1 cellular context compared by ENCODE assay signal in the genomic region with DNA sequence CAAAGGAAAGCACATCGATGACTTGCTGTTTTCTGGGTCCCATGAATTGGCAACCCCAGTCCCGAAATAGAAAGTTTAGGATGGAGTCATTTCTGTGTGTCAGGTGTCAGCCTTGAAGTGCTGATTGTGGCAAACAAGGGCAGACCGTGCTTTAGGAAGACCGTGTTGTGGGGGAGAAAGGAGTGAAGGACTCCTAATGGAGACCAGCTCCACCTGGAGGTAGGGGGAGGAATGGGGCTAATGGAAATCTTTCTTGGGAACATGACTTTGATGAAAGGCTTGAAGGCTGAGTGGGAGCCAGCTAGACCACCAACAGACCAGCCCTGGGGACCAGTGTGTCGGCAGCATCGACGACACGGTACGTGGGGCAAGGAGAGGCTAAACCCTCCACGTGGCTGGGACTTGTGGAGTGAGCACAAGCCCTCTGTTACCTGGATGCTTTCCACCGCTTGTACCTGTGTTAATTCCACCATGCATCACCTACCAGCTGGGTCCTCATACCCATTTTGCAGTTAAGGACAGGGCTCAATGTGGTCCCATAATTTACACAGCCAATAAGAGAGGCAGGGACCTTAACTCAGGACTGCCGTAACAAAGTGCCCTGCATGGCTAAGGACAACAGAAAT.
TF ChIP-seq lines count a peak whose summit lies in the region.

No MANE protein-coding gene starts in this region.

TF ChIP-seq in HepG2, 621 proteins besides CTCF, POLR2A, EP300 and RAD21 (continued from another document and continues in another):
- TF ChIP-seq, protein P1, sequence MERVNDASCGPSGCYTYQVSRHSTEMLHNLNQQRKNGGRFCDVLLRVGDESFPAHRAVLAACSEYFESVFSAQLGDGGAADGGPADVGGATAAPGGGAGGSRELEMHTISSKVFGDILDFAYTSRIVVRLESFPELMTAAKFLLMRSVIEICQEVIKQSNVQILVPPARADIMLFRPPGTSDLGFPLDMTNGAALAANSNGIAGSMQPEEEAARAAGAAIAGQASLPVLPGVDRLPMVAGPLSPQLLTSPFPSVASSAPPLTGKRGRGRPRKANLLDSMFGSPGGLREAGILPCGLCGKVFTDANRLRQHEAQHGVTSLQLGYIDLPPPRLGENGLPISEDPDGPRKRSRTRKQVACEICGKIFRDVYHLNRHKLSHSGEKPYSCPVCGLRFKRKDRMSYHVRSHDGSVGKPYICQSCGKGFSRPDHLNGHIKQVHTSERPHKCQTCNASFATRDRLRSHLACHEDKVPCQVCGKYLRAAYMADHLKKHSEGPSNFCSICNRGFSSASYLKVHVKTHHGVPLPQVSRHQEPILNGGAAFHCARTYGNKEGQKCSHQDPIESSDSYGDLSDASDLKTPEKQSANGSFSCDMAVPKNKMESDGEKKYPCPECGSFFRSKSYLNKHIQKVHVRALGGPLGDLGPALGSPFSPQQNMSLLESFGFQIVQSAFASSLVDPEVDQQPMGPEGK (CRISPR knock-in tag; IDR thresholded peaks at IDR 0.05), result peak; percentile 37; the same call in 1 of the 2 replicates
- no peak for TF ChIP-seq MAX (IDR thresholded peaks at IDR 0.05)
- TF ChIP-seq CREM (IDR thresholded peaks at IDR 0.05), result no peak
- no peak for TF ChIP-seq CREM (CRISPR knock-in tag; IDR thresholded peaks at IDR 0.05)
- no peak for TF ChIP-seq ZFP62 (CRISPR knock-in tag; IDR thresholded peaks at IDR 0.05)
- TF ChIP-seq ZNF605 (CRISPR knock-in tag; IDR thresholded peaks at IDR 0.05), result no peak
- 0 out of 2 replicates have a peak, but pooled peaks have one; percentile 7 for TF ChIP-seq CEBPG (CRISPR knock-in tag; IDR thresholded peaks at IDR 0.05)
- TF ChIP-seq IRX3 (CRISPR knock-in tag; IDR thresholded peaks at IDR 0.05; ENCODE audit: borderline replicate concordance, low read depth), result no peak
- TF ChIP-seq ZZZ3 (CRISPR knock-in tag; IDR thresholded peaks at IDR 0.05; ENCODE audit: borderline replicate concordance), result peak; percentile 27; the same call in 1 of the 2 replicates
- 0 out of 2 replicates have a peak, but pooled peaks have one; percentile 38 for TF ChIP-seq TRIM24 (CRISPR knock-in tag; IDR thresholded peaks at IDR 0.05)
- no peak for TF ChIP-seq ZNF276 (CRISPR knock-in tag; IDR thresholded peaks at IDR 0.05; ENCODE audit: low read depth)
- TF ChIP-seq ZNF883 (CRISPR knock-in tag; IDR thresholded peaks at IDR 0.05; ENCODE audit: not compliant biosample characterization), result no peak
- TF ChIP-seq, protein P2, sequence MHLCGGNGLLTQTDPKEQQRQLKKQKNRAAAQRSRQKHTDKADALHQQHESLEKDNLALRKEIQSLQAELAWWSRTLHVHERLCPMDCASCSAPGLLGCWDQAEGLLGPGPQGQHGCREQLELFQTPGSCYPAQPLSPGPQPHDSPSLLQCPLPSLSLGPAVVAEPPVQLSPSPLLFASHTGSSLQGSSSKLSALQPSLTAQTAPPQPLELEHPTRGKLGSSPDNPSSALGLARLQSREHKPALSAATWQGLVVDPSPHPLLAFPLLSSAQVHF (CRISPR knock-in tag; IDR thresholded peaks at IDR 0.05), result no peak
- peak; percentile 70 for TF ChIP-seq POLR2AphosphoS5 (IDR thresholded peaks at IDR 0.05; ENCODE audit: low read depth, low read length)
- TF ChIP-seq ZSCAN21 (CRISPR knock-in tag; IDR thresholded peaks at IDR 0.05; ENCODE audit: borderline replicate concordance), result no peak
- no peak for TF ChIP-seq ZNF709 (CRISPR knock-in tag; IDR thresholded peaks at IDR 0.05)
- TF ChIP-seq, protein P3, sequence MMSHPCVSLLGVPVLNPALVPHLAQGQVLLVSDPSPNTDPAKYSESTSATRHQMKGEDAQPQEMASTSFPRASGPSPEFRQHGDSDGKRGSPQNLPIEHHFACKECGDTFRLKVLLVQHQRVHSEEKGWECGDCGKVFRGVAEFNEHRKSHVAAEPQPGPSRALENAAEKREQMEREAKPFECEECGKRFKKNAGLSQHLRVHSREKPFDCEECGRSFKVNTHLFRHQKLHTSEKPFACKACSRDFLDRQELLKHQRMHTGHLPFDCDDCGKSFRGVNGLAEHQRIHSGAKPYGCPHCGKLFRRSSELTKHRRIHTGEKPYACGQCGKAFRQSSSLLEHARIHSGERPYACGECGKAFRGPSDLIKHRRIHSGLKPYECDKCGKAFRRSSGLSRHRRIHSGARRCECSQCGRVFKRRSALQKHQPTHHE (CRISPR knock-in tag; IDR thresholded peaks at IDR 0.05; ENCODE audit: borderline replicate concordance), result no peak
- peak; percentile 33; the same call in 1 of the 2 replicates for TF ChIP-seq MEIS1 (CRISPR knock-in tag; IDR thresholded peaks at IDR 0.05; ENCODE audit: borderline replicate concordance)
- TF ChIP-seq THAP11 (CRISPR knock-in tag; IDR thresholded peaks at IDR 0.05), result peak; percentile 6; the same call in 1 of the 2 replicates
- TF ChIP-seq ZNF337 (CRISPR knock-in tag; IDR thresholded peaks at IDR 0.05; ENCODE audit: borderline replicate concordance, low read depth), result no peak
- no peak for TF ChIP-seq EZH2 (conservative IDR thresholded peaks at IDR 0.05; ENCODE audit: low read depth, low read length)
- TF ChIP-seq THRA (CRISPR knock-in tag; IDR thresholded peaks at IDR 0.05; ENCODE audit: borderline replicate concordance), result no peak
- no peak for TF ChIP-seq ZNF292 (CRISPR knock-in tag; IDR thresholded peaks at IDR 0.05; ENCODE audit: borderline replicate concordance, low read depth)
- no peak for TF ChIP-seq RAD51 (IDR thresholded peaks at IDR 0.05; ENCODE audit: borderline replicate concordance)
- no peak for TF ChIP-seq RFXANK (CRISPR knock-in tag; IDR thresholded peaks at IDR 0.05)
- TF ChIP-seq, protein P4, sequence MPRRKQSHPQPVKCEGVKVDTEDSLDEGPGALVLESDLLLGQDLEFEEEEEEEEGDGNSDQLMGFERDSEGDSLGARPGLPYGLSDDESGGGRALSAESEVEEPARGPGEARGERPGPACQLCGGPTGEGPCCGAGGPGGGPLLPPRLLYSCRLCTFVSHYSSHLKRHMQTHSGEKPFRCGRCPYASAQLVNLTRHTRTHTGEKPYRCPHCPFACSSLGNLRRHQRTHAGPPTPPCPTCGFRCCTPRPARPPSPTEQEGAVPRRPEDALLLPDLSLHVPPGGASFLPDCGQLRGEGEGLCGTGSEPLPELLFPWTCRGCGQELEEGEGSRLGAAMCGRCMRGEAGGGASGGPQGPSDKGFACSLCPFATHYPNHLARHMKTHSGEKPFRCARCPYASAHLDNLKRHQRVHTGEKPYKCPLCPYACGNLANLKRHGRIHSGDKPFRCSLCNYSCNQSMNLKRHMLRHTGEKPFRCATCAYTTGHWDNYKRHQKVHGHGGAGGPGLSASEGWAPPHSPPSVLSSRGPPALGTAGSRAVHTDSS (CRISPR knock-in tag; conservative IDR thresholded peaks at IDR 0.05), result no peak
- TF ChIP-seq SMYD3 (CRISPR knock-in tag; IDR thresholded peaks at IDR 0.05), result no peak
- TF ChIP-seq TEAD2 (CRISPR knock-in tag; IDR thresholded peaks at IDR 0.05), result no peak
- TF ChIP-seq, protein P5, sequence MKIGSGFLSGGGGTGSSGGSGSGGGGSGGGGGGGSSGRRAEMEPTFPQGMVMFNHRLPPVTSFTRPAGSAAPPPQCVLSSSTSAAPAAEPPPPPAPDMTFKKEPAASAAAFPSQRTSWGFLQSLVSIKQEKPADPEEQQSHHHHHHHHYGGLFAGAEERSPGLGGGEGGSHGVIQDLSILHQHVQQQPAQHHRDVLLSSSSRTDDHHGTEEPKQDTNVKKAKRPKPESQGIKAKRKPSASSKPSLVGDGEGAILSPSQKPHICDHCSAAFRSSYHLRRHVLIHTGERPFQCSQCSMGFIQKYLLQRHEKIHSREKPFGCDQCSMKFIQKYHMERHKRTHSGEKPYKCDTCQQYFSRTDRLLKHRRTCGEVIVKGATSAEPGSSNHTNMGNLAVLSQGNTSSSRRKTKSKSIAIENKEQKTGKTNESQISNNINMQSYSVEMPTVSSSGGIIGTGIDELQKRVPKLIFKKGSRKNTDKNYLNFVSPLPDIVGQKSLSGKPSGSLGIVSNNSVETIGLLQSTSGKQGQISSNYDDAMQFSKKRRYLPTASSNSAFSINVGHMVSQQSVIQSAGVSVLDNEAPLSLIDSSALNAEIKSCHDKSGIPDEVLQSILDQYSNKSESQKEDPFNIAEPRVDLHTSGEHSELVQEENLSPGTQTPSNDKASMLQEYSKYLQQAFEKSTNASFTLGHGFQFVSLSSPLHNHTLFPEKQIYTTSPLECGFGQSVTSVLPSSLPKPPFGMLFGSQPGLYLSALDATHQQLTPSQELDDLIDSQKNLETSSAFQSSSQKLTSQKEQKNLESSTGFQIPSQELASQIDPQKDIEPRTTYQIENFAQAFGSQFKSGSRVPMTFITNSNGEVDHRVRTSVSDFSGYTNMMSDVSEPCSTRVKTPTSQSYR (CRISPR knock-in tag; IDR thresholded peaks at IDR 0.05; ENCODE audit: borderline replicate concordance), result peak; percentile 7; the same call in 1 of the 2 replicates
- TF ChIP-seq ZNF550 (CRISPR knock-in tag; IDR thresholded peaks at IDR 0.05; ENCODE audit: borderline replicate concordance), result no peak
- TF ChIP-seq, protein P6, sequence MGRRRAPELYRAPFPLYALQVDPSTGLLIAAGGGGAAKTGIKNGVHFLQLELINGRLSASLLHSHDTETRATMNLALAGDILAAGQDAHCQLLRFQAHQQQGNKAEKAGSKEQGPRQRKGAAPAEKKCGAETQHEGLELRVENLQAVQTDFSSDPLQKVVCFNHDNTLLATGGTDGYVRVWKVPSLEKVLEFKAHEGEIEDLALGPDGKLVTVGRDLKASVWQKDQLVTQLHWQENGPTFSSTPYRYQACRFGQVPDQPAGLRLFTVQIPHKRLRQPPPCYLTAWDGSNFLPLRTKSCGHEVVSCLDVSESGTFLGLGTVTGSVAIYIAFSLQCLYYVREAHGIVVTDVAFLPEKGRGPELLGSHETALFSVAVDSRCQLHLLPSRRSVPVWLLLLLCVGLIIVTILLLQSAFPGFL (CRISPR knock-in tag; IDR thresholded peaks at IDR 0.05), result no peak
- TF ChIP-seq KDM5B (CRISPR knock-in tag; IDR thresholded peaks at IDR 0.05; ENCODE audit: borderline replicate concordance), result no peak; the same call in 1 of the 2 replicates
- TF ChIP-seq ZNF33B (CRISPR knock-in tag; IDR thresholded peaks at IDR 0.05), result no peak
- TF ChIP-seq SAP130 (CRISPR knock-in tag; IDR thresholded peaks at IDR 0.05; ENCODE audit: low read depth), result peak; percentile 47; the same call in 1 of the 2 replicates
- TF ChIP-seq, protein P7, sequence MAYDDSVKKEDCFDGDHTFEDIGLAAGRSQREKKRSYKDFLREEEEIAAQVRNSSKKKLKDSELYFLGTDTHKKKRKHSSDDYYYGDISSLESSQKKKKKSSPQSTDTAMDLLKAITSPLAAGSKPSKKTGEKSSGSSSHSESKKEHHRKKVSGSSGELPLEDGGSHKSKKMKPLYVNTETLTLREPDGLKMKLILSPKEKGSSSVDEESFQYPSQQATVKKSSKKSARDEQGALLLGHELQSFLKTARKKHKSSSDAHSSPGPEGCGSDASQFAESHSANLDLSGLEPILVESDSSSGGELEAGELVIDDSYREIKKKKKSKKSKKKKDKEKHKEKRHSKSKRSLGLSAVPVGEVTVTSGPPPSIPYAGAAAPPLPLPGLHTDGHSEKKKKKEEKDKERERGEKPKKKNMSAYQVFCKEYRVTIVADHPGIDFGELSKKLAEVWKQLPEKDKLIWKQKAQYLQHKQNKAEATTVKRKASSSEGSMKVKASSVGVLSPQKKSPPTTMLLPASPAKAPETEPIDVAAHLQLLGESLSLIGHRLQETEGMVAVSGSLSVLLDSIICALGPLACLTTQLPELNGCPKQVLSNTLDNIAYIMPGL (CRISPR knock-in tag; IDR thresholded peaks at IDR 0.05; ENCODE audit: borderline replicate concordance in 1 of 2, low read depth in 1 of 2), result peak; percentile 55 to 76; a peak in 2 of 4 replicates
- TF ChIP-seq PTBP1 (IDR thresholded peaks at IDR 0.05; ENCODE audit: low read depth, low read length, poor library complexity, severe bottlenecking), result no peak
- TF ChIP-seq TAF1 (CRISPR knock-in tag; IDR thresholded peaks at IDR 0.05), result no peak
- TF ChIP-seq GPN1 (CRISPR knock-in tag; IDR thresholded peaks at IDR 0.05; ENCODE audit: borderline replicate concordance), result peak; percentile 49; the same call in 1 of the 2 replicates
- TF ChIP-seq, protein P8, sequence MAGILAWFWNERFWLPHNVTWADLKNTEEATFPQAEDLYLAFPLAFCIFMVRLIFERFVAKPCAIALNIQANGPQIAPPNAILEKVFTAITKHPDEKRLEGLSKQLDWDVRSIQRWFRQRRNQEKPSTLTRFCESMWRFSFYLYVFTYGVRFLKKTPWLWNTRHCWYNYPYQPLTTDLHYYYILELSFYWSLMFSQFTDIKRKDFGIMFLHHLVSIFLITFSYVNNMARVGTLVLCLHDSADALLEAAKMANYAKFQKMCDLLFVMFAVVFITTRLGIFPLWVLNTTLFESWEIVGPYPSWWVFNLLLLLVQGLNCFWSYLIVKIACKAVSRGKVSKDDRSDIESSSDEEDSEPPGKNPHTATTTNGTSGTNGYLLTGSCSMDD (CRISPR knock-in tag; IDR thresholded peaks at IDR 0.05), result no peak
- TF ChIP-seq FOXK2 (IDR thresholded peaks at IDR 0.05), result no peak
- TF ChIP-seq ZBTB42 (CRISPR knock-in tag; IDR thresholded peaks at IDR 0.05), result no peak
- TF ChIP-seq, protein P9, sequence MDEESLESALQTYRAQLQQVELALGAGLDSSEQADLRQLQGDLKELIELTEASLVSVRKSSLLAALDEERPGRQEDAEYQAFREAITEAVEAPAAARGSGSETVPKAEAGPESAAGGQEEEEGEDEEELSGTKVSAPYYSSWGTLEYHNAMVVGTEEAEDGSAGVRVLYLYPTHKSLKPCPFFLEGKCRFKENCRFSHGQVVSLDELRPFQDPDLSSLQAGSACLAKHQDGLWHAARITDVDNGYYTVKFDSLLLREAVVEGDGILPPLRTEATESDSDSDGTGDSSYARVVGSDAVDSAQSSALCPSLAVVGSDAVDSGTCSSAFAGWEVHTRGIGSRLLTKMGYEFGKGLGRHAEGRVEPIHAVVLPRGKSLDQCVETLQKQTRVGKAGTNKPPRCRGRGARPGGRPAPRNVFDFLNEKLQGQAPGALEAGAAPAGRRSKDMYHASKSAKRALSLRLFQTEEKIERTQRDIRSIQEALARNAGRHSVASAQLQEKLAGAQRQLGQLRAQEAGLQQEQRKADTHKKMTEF (CRISPR knock-in tag; IDR thresholded peaks at IDR 0.05), result peak; percentile 51; the same call in 1 of the 2 replicates
